Comparison of ENCODE assay signal across 1 cellular context in the genomic region with DNA sequence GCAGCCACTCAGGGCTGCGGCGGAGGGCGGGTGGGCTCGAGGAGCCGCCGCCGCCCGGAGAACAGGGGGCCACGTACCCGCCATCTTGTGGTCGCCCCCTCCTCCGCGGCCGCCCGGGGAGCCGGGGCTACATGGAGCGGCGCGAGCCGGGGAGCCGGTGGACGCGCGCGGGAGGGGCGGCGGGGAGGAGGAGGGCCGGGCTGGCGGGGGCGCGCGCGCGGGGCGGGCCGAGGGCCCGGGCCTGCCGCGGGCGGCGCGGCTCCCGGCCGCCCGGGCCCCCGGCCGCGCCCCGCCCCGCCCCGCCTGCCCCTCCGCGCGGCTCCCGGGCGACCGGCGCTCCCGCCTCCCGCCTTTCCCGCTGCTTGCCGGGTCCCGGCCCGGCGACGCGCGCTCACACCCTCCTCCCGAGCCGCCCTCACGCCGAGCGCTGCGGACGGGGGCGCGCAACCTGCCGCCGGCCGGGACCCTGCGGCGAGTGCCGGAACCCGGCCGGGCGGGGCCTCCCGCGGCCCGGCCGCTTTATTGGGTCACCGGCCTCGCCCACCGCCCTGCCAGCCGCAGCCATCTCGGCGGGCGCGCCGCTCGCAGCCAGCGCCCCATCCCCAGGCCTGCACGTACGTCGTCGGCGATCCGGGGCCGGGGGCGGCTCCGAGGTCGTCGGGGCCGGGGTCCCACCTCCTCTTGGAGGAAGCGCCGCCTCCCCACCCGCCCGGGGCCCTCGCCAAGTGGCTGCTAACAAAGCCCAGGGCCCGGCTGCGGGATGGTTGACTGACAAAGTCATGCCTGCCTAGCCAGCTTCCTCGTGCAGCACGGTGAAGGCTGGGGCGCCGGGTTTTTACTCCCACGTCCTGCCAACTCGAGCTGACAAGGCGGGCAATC.
A peak's percentile ranks its signal among the peaks of the same experiment; 100 is the strongest.
TF ChIP-seq lines count a peak whose summit lies in the region.

TSS of gene PPP4R1 (minus strand) at position 159 of the 879 bp plus-strand sequence. CDS start at position 84, 75 bp downstream.

TF ChIP-seq in K562, 482 proteins besides CTCF, POLR2A, EP300 and RAD21 (continued from another document):
- TF ChIP-seq CEBPG (CRISPR knock-in tag; IDR thresholded peaks at IDR 0.05) (no peak), CEBPG (tag; conservative IDR thresholded peaks at IDR 0.05 in 1 of 2, IDR thresholded peaks at IDR 0.05 in 1 of 2) (0 out of 4 replicates have a peak, but pooled peaks of 1 of the 2 experiments have one; percentile 9), GTF2A2 (tag; IDR thresholded peaks at IDR 0.05) (peak; percentile 15; the same call in 1 of the 2 replicates), ZNF644 (tag; IDR thresholded peaks at IDR 0.05; ENCODE audit: low read depth) (0 out of 2 replicates have a peak, but pooled peaks have one; percentile 34)
TF ChIP-seq in K562: peak in this region for 76.
